ENCODE assay signal across 18 cellular contexts in the genomic region with DNA sequence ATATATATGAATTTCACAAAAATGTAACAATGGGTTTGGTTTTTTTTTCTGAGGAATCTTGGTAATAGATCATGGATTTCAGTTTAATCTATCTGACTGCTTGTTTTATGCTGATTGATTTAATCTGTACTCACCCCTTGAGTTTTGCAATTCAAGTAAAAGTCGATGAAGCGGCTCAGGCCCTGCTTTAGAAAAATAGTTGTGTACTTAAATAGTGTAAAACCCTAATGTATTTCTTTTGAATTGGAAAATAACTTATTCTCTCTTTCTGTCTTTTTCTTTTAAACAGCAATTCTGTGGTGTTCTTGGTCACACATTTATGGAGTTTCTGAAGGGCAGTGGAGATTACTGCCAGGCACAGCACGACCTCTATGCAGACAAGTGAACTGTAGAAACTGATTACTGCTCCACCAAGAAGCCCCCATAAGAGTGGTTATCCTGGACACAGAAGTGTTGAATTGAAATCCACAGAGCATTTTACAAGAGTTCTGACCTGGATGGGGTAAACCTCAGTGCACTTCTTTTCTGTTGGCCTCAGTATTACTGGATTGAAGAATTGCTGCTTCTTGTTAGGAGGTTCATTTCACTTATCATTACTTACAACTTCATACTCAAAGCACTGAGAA. TPM values are rescaled to one million over a fixed set of nuclear protein-coding genes. Genes with fewer than 3 reads are reported as not detected.
A peak's percentile ranks its signal among the peaks of the same experiment; 100 is the strongest.
DNase-seq lines count a peak whose midpoint lies in the region; ATAC-seq and TF ChIP-seq lines count a peak whose summit lies in the region.
"Had no signal": no experiment of that assay in that cellular context is flagged by ENCODE, and none has a peak within 500 bp of the region (broad histone marks: within the 10 kb centered on the region; RNA-seq: fewer than 3 reads in every experiment).

No MANE protein-coding gene starts in this region.

- H3K27ac Mint-ChIP-seq in natural killer cell (peak overlapping the region in 1 of 2 donors; percentile 50), brain (peak overlapping the region in 3 of 5 experiments; percentile 2 to 77 (median 69)), nephron progenitor cell (peak overlapping the region; percentile 19)
- no peak overlapping the region for H3K27ac Mint-ChIP-seq in natural killer cell treated with Interleukin-12 subunit alpha and Interleukin-12 subunit beta and Interleukin-15 and Interleukin-18, amount 100 ng/mL, for 72 hours
- H3K27ac Mint-ChIP-seq: CD8-positive, alpha-beta T cell had no signal

- H3K27me3 Mint-ChIP-seq in natural killer cell (ENCODE audit: low read depth in 2 of 2) (no peaks in the 10 kb centered on the region), brain (peaks cover 14% of the 10 kb centered on the region), nephron progenitor cell (ENCODE audit: low read depth, poor library complexity) (peaks cover 3% of the 10 kb centered on the region)
- no peaks in the 10 kb centered on the region for H3K27me3 Mint-ChIP-seq in natural killer cell treated with Interleukin-12 subunit alpha and Interleukin-12 subunit beta and Interleukin-15 and Interleukin-18, amount 100 ng/mL, for 72 hours

- H3K4me3 Mint-ChIP-seq in natural killer cell: peak overlapping the region; percentile 7
- no peak overlapping the region for H3K4me3 Mint-ChIP-seq in natural killer cell treated with Interleukin-12 subunit alpha and Interleukin-12 subunit beta and Interleukin-15 and Interleukin-18, amount 100 ng/mL, for 72 hours
- peak overlapping the region; percentile 78 to 88 (median 80) for H3K4me3 Mint-ChIP-seq in brain
- H3K4me3 Mint-ChIP-seq in nephron progenitor cell: peak overlapping the region; percentile 65
- H3K4me3 Mint-ChIP-seq: CD8-positive, alpha-beta T cell had no signal

- peaks cover 27 to 29% of the 10 kb centered on the region in 2 donors for H3K4me1 Mint-ChIP-seq in natural killer cell
- peaks cover 18 to 28% of the 10 kb centered on the region in 2 donors for H3K4me1 Mint-ChIP-seq in natural killer cell treated with Interleukin-12 subunit alpha and Interleukin-12 subunit beta and Interleukin-15 and Interleukin-18, amount 100 ng/mL, for 72 hours (ENCODE audit: low read depth in 2 of 2)
- peaks cover 48% of the 10 kb centered on the region for H3K4me1 Mint-ChIP-seq in brain
- H3K4me1 Mint-ChIP-seq in nephron progenitor cell: peaks cover 36% of the 10 kb centered on the region

- POLR2A ChIA-PET in GM10248 (lab: Yijun Ruan, JAX): interaction anchor here (1.1 kb wide), 1 partner anchor 22 kb away, joined by 3 read pairs; no protein-coding TSS in a partner anchor

- no peak for TF ChIP-seq CTCF in natural killer cell (IDR thresholded peaks at IDR 0.05)
- TF ChIP-seq CTCF in brain (conservative IDR thresholded peaks at IDR 0.05): no peak
- TF ChIP-seq CTCF in nephron progenitor cell (IDR thresholded peaks at IDR 0.05): no peak
- TF ChIP-seq CTCF in GM10248 (IDR thresholded peaks at IDR 0.05; ENCODE audit: control extremely low read depth, extremely low read depth, low read depth, missing control alignments): no peak

- DNase-seq in natural killer cell (no peak), nephron progenitor cell (no peak), GM10248 (ENCODE audit: extremely low spot score) (no peak), COLO668 (lab: John Stamatoyannopoulos, UW; ENCODE audit: unreplicated experiment) (no peak)
- DNase-seq in natural killer cell treated with Interleukin-12 subunit alpha and Interleukin-12 subunit beta and Interleukin-15 and Interleukin-18, amount 100 ng/mL, for 72 hours (ENCODE audit: low spot score): no peak
- no peak for DNase-seq in stimulated activated naive CD4-positive, alpha-beta T cell treated with Interleukin-2 at 50 U/mL for 16 hours (lab: John Stamatoyannopoulos, UW)
- DNase-seq: activated CD4-positive, alpha-beta T cell treated with anti-CD3 and anti-CD28 coated beads for 48 hours; activated gamma-delta T cell; aorta; CD8-positive, alpha-beta T cell; DMS79; effector memory CD4-positive, alpha-beta T cell; heart right ventricle; NCI-H1048; NCI-H2029 treated with DMSO at 0.1 percent for 48 hours; uterus had no signal

- CTCF ChIA-PET in GM10248 (lab: Yijun Ruan, JAX): interaction anchor here (1.1 to 1.2 kb wide), 3 partner anchors 22 to 226 kb away, joined by 3 to 7 read pairs (median 5); no protein-coding TSS in a partner anchor

- H3K9me3 Mint-ChIP-seq in natural killer cell: no peaks in the 10 kb centered on the region
- no peaks in the 10 kb centered on the region for H3K9me3 Mint-ChIP-seq in natural killer cell treated with Interleukin-12 subunit alpha and Interleukin-12 subunit beta and Interleukin-15 and Interleukin-18, amount 100 ng/mL, for 72 hours
- peaks cover 0 to 5% (median 0%) of the 10 kb centered on the region in 5 experiments for H3K9me3 Mint-ChIP-seq in brain
- no peaks in the 10 kb centered on the region for H3K9me3 Mint-ChIP-seq in nephron progenitor cell
- H3K9me3 Mint-ChIP-seq: CD8-positive, alpha-beta T cell had no signal

- H3K36me3 Mint-ChIP-seq in natural killer cell (peaks cover 27% of the 10 kb centered on the region), brain (peaks cover 57% of the 10 kb centered on the region), nephron progenitor cell (ENCODE audit: low read depth) (peaks cover 33% of the 10 kb centered on the region)
- H3K36me3 Mint-ChIP-seq in natural killer cell treated with Interleukin-12 subunit alpha and Interleukin-12 subunit beta and Interleukin-15 and Interleukin-18, amount 100 ng/mL, for 72 hours: peaks cover 35% of the 10 kb centered on the region

- ATAC-seq in natural killer cell (no peak), GM19397 (IDR thresholded peaks at IDR 0.05; ENCODE audit: unreplicated experiment) (no peak)
- ATAC-seq in natural killer cell treated with Interleukin-12 subunit alpha and Interleukin-12 subunit beta and Interleukin-15 and Interleukin-18, amount 100 ng/mL, for 72 hours: no peak
- ATAC-seq: CD8-positive, alpha-beta T cell; heart right ventricle had no signal

- intact Hi-C loops in natural killer cell (cut with micrococcal nuclease): loop anchor here (10.0 kb wide), 1 partner anchor 221 kb away; no protein-coding TSS in a partner anchor

RNA-seq across cellular contexts. Expression of a gene that starts 4.0 kb away (rescaled TPM):
- 100 to 1,000 TPM; 113 to 185 (median 130) TPM for total RNA-seq in natural killer cell
- total RNA-seq in natural killer cell treated with Interleukin-12 subunit alpha and Interleukin-12 subunit beta and Interleukin-15 and Interleukin-18, amount 100 ng/mL, for 72 hours: 10 to 100 TPM; 66.4 to 71.3 TPM
- polyA plus RNA-seq in brain (ENCODE audit: insufficient read depth, low read depth, low replicate concordance): 42.1 TPM

RNA-seq across cellular contexts. Expression of a gene that starts 59.3 kb away (rescaled TPM):
- total RNA-seq in natural killer cell: 10 to 100 TPM; 80.2 to 84.4 (median 84.0) TPM
- 10 to 100 TPM; 34.8 to 48.9 TPM for total RNA-seq in natural killer cell treated with Interleukin-12 subunit alpha and Interleukin-12 subunit beta and Interleukin-15 and Interleukin-18, amount 100 ng/mL, for 72 hours
- 10.4 TPM for polyA plus RNA-seq in brain (ENCODE audit: insufficient read depth, low read depth, low replicate concordance)

Comparison
In these comparisons a context has a peak if more than half of its experiments do, and no peak if none do; other contexts are left out.
1. H3K27ac Mint-ChIP-seq: peak in brain (3 of 5) and nephron progenitor cell (single experiment); none in natural killer cell treated with Interleukin-12 subunit alpha and Interleukin-12 subunit beta and Interleukin-15 and Interleukin-18, amount 100 ng/mL, for 72 hours (0 of 2).